In genomic region chr13:99908129-99908805, GRCh38 we compare ENCODE assay signal across 14 cellular contexts.
A peak's percentile ranks its signal among the peaks of the same experiment; 100 is the strongest.
DNase-seq lines count a peak whose midpoint lies in the region; ATAC-seq, FAIRE-seq and TF ChIP-seq lines count a peak whose summit lies in the region.
"Had no signal": no experiment of that assay in that cellular context is flagged by ENCODE, and none has a peak within 500 bp of the region (broad histone marks: within the 10 kb centered on the region; RNA-seq: fewer than 3 reads in every experiment).

No MANE protein-coding gene starts in this region.

- H3K27me3 Mint-ChIP-seq in brain = peaks cover 21% of the 10 kb centered on the region

- peak overlapping the region in 1 of 2 experiments; percentile 25; a peak in 1 of 6 replicates for H3K27ac ChIP-seq in A549
- H3K27ac ChIP-seq: heart right ventricle, vagina, WERI-Rb-1 had no signal

- CTCF ChIA-PET in A549 (lab: Yijun Ruan, JAX) = interaction anchor here (0.8 to 2.3 kb wide), 4 partner anchors 8 to 251 kb away, joined by 3 to 12 read pairs (median 4); no protein-coding TSS in a partner anchor

- peak overlapping the region; percentile 33 for H3K4me2 ChIP-seq in A549

- POLR2A ChIA-PET in A549 (lab: Yijun Ruan, JAX) = no interaction called here

- no peak for FAIRE-seq in A549 (lab: Jason Lieb, UNC)

- H3K4me1 Mint-ChIP-seq in brain = peaks cover 34% of the 10 kb centered on the region

- no peaks in the 10 kb centered on the region for H3K9me3 ChIP-seq in A549
- H3K9me3 ChIP-seq: heart right ventricle, vagina had no signal

- TF ChIP-seq CTCF in A549 (IDR thresholded peaks at IDR 0.05) (no peak), LNCaP clone FGC (IDR thresholded peaks at IDR 0.05; ENCODE audit: control insufficient read depth, extremely low read depth, insufficient read depth) (no peak), brain (conservative IDR thresholded peaks at IDR 0.05) (no peak), GM20000 (IDR thresholded peaks at IDR 0.05; ENCODE audit: extremely low read depth, missing control alignments) (no peak)

- no peak; a peak in 1 of 6 replicates for ATAC-seq in A549
- ATAC-seq in HG03571 (IDR thresholded peaks at IDR 0.05; ENCODE audit: unreplicated experiment) = no peak
- ATAC-seq: heart right ventricle had no signal

- peak overlapping the region in 4 of 5 experiments; percentile 36 to 88 (median 64) for H3K27ac Mint-ChIP-seq in brain

- no peak for TF ChIP-seq RAD21 in A549 (conservative IDR thresholded peaks at IDR 0.05 in 1 of 2, IDR thresholded peaks at IDR 0.05 in 1 of 2)

- H3K4me3 ChIP-seq in A549 (no peak overlapping the region), LNCaP clone FGC (ENCODE audit: low read depth, low read length) (no peak overlapping the region)
- H3K4me3 ChIP-seq: heart right ventricle, vagina had no signal

- H3K36me3 Mint-ChIP-seq in brain = no peaks in the 10 kb centered on the region

- TF ChIP-seq POLR2A in A549 (IDR thresholded peaks at IDR 0.05; ENCODE audit: low read length) = no peak

- no peak overlapping the region for H3K4me3 Mint-ChIP-seq in brain

- H3K4me1 ChIP-seq in A549 = peaks cover 13% of the 10 kb centered on the region
- H3K4me1 ChIP-seq: vagina had no signal

- WGBS in A549 (ENCODE audit: missing lambda C conversion rate) = 53% methylated on average over 5 of the region's 5 CpGs

- DNase-seq in A549 (ENCODE audit: low read depth in 1 of 2, low spot score in 1 of 2) = peak in 1 of 2 experiments; percentile 11
- peak; percentile 96 for DNase-seq in LNCaP clone FGC (ENCODE audit: low read depth)
- peak; percentile 17 for DNase-seq in NCI-H446 treated with DMSO at 0.1 percent for 48 hours (lab: John Stamatoyannopoulos, UW)
- no peak for DNase-seq in HuH-7 (ENCODE audit: low spot score)
- no peak for DNase-seq in activated CD8-positive, alpha-beta memory T cell treated with anti-CD3 and anti-CD28 coated beads for 24 hours
- DNase-seq in GM20000 (ENCODE audit: low spot score) = no peak
- DNase-seq: activated T-cell treated with anti-CD3 and anti-CD28 coated beads, Interleukin-2, amount 50 U/mL, for 1 hour; heart right ventricle; NCI-H1048; RPMI8226; WERI-Rb-1 had no signal

- TF ChIP-seq EP300 in A549 (IDR thresholded peaks at IDR 0.05) = no peak

- H3K9me3 Mint-ChIP-seq in brain = peaks cover 0 to 2% (median 0%) of the 10 kb centered on the region in 5 experiments

TF ChIP-seq in A549, 52 proteins besides CTCF, POLR2A, EP300 and RAD21:
- no peak for TF ChIP-seq FOSB (CRISPR knock-in tag; IDR thresholded peaks at IDR 0.05)
- no peak for TF ChIP-seq MAZ (IDR thresholded peaks at IDR 0.05; ENCODE audit: borderline replicate concordance, low read depth, low read length)
- TF ChIP-seq EHMT2 (IDR thresholded peaks at IDR 0.05; ENCODE audit: low read depth) = no peak
- TF ChIP-seq FOXS1 (CRISPR knock-in tag; IDR thresholded peaks at IDR 0.05) = no peak
- TF ChIP-seq REST (IDR thresholded peaks at IDR 0.05) = no peak
- TF ChIP-seq NR3C1 (IDR thresholded peaks at IDR 0.05) = no peak
- no peak for TF ChIP-seq E2F6 (IDR thresholded peaks at IDR 0.05; ENCODE audit: borderline replicate concordance, low read depth)
- TF ChIP-seq CHD2 (IDR thresholded peaks at IDR 0.05; ENCODE audit: low read length, partially characterized antibody) = no peak
- no peak for TF ChIP-seq HEYL (CRISPR knock-in tag; IDR thresholded peaks at IDR 0.05)
- TF ChIP-seq RNF2 (IDR thresholded peaks at IDR 0.05; ENCODE audit: borderline replicate concordance, low read depth) = no peak
- TF ChIP-seq HES2 (IDR thresholded peaks at IDR 0.05) = no peak
- TF ChIP-seq HMGXB4 (CRISPR knock-in tag; IDR thresholded peaks at IDR 0.05; ENCODE audit: borderline replicate concordance) = no peak
- no peak for TF ChIP-seq JUN (IDR thresholded peaks at IDR 0.05)
- TF ChIP-seq BCL3 (IDR thresholded peaks at IDR 0.05) = no peak
- TF ChIP-seq JUNB (IDR thresholded peaks at IDR 0.05) = no peak
- TF ChIP-seq CHD4 (IDR thresholded peaks at IDR 0.05; ENCODE audit: borderline replicate concordance) = no peak
- no peak for TF ChIP-seq POLR2AphosphoS2 (conservative IDR thresholded peaks at IDR 0.05; ENCODE audit: low read length)
- no peak for TF ChIP-seq MAX (IDR thresholded peaks at IDR 0.05)

Comparison
In these comparisons a context has a peak if more than half of its experiments do, and no peak if none do; other contexts are left out.
1. DNase-seq: peak in LNCaP clone FGC (single experiment) and NCI-H446 treated with DMSO at 0.1 percent for 48 hours (single experiment); none in HuH-7 (single experiment), activated CD8-positive, alpha-beta memory T cell treated with anti-CD3 and anti-CD28 coated beads for 24 hours (single experiment) and GM20000 (single experiment).